Comparison of ENCODE assay signal across 10 cellular contexts in genomic region chr17:40534431-40535189, GRCh38. TPM values are rescaled to one million over a fixed set of nuclear protein-coding genes. Genes with fewer than 3 reads are reported as not detected.
DNase-seq lines count a peak whose midpoint lies in the region; ATAC-seq and TF ChIP-seq lines count a peak whose summit lies in the region.
"Had no signal": no experiment of that assay in that cellular context is flagged by ENCODE, and none has a peak within 500 bp of the region (broad histone marks: within the 10 kb centered on the region; RNA-seq: fewer than 3 reads in every experiment).

No MANE protein-coding gene starts in this region.

- TF ChIP-seq CTCF in fibroblast of mammary gland (conservative IDR thresholded peaks at IDR 0.05; ENCODE audit: control insufficient read depth, insufficient read depth, low read depth, low read length): no peak

- no peaks in the 10 kb centered on the region for H3K27me3 ChIP-seq in skeletal muscle tissue (ENCODE audit: control insufficient read depth in 3 of 3, insufficient read depth in 3 of 3, low read length in 3 of 3)
- H3K27me3 ChIP-seq: pancreas had no signal

- H3K4me1 Mint-ChIP-seq in activated CD4-positive, alpha-beta T cell treated with anti-CD3 and anti-CD28 coated beads for 36 hours: peaks cover 92% of the 10 kb centered on the region

- POLR2A ChIA-PET in activated CD4-positive, alpha-beta T cell treated with anti-CD3 and anti-CD28 coated beads for 36 hours (lab: Charles Lee): interaction anchor here (1.2 to 5.0 kb wide), 2 partner anchors 26 to 172 kb away, joined by 4 to 42 read pairs; no protein-coding TSS in a partner anchor

- no peaks in the 10 kb centered on the region for H3K27me3 Mint-ChIP-seq in activated CD4-positive, alpha-beta T cell treated with anti-CD3 and anti-CD28 coated beads for 36 hours

- H3K4me3 ChIP-seq in SK-N-MC (no peak overlapping the region), fibroblast of mammary gland (ENCODE audit: control insufficient read depth, low read depth, low read length) (no peak overlapping the region), skeletal muscle tissue (ENCODE audit: low read length in 3 of 3) (no peak overlapping the region)
- H3K4me3 ChIP-seq: pancreas had no signal

- H3K9me3 ChIP-seq in SK-N-MC (ENCODE audit: low read depth, low read length): no peaks in the 10 kb centered on the region
- no peaks in the 10 kb centered on the region for H3K9me3 ChIP-seq in skeletal muscle tissue (ENCODE audit: control insufficient read depth in 3 of 3, low read length in 3 of 3)
- H3K9me3 ChIP-seq: pancreas had no signal

- H3K27ac Mint-ChIP-seq in activated CD4-positive, alpha-beta T cell treated with anti-CD3 and anti-CD28 coated beads for 36 hours: peak overlapping the region; percentile 86

- CTCF ChIA-PET in activated CD4-positive, alpha-beta T cell treated with anti-CD3 and anti-CD28 coated beads for 36 hours (lab: Charles Lee): interaction anchor here (0.6 to 20.3 kb wide), 24 partner anchors 8 to 232 kb away, joined by 3 to 403 read pairs (median 4); partner anchors contain the start of genes IGFBP4 and TOP2A

- H3K36me3 ChIP-seq in SK-N-MC (ENCODE audit: insufficient read depth, low read length) (no peaks in the 10 kb centered on the region), skeletal muscle tissue (ENCODE audit: control insufficient read depth in 3 of 3, insufficient read depth in 3 of 3, low read length in 3 of 3) (no peaks in the 10 kb centered on the region)
- H3K36me3 ChIP-seq: pancreas had no signal

- H3K9ac ChIP-seq in SK-N-MC (ENCODE audit: insufficient read length) (no peak overlapping the region), skeletal muscle tissue (ENCODE audit: low read depth in 1 of 3, low read length in 3 of 3) (no peak overlapping the region)

- H3K4me1 ChIP-seq in skeletal muscle tissue (ENCODE audit: control insufficient read depth in 3 of 3, insufficient read depth in 3 of 3, low read length in 3 of 3): peaks cover 51 to 56% (median 56%) of the 10 kb centered on the region in 3 donors

- no peak for DNase-seq in activated CD4-positive, alpha-beta T cell treated with anti-CD3 and anti-CD28 coated beads for 36 hours
- DNase-seq in activated CD4-positive, alpha-beta T cell treated with anti-CD3 and anti-CD28 coated beads, Interleukin-2, amount 50 U/mL, for 1 hour: no peak
- no peak for DNase-seq in SK-N-MC (ENCODE audit: low read depth, low spot score)
- peak; percentile 40 for DNase-seq in fibroblast of mammary gland (ENCODE audit: low read depth)
- DNase-seq in NCI-H510A (lab: John Stamatoyannopoulos, UW): no peak
- DNase-seq: SHP77 treated with DMSO at 0.1 percent for 48 hours had no signal

- no peaks in the 10 kb centered on the region for H3K9me3 Mint-ChIP-seq in activated CD4-positive, alpha-beta T cell treated with anti-CD3 and anti-CD28 coated beads for 36 hours (ENCODE audit: low read depth)

- no peak for ATAC-seq in activated CD4-positive, alpha-beta T cell treated with anti-CD3 and anti-CD28 coated beads for 36 hours
- ATAC-seq in HG02763 (IDR thresholded peaks at IDR 0.05; ENCODE audit: unreplicated experiment): no peak
- ATAC-seq in HG02798 (IDR thresholded peaks at IDR 0.05; ENCODE audit: poor library complexity, unreplicated experiment): no peak
- ATAC-seq: pancreas had no signal

- peak overlapping the region; percentile 69 for H3K27ac ChIP-seq in SK-N-MC
- peak overlapping the region; percentile 42 for H3K27ac ChIP-seq in skeletal muscle tissue (ENCODE audit: low read depth, low read length)
- H3K27ac ChIP-seq: pancreas had no signal

- peaks cover 7% of the 10 kb centered on the region for H3K36me3 Mint-ChIP-seq in activated CD4-positive, alpha-beta T cell treated with anti-CD3 and anti-CD28 coated beads for 36 hours (ENCODE audit: low read depth)

- intact Hi-C loops in activated CD4-positive, alpha-beta T cell treated with anti-CD3 and anti-CD28 coated beads for 36 hours (cut with DNase I, micrococcal nuclease): no loop called here

- H3K4me3 Mint-ChIP-seq in activated CD4-positive, alpha-beta T cell treated with anti-CD3 and anti-CD28 coated beads for 36 hours: peak overlapping the region; percentile 60

RNA-seq across cellular contexts. Expression of gene CCR7, which starts 30.7 kb away (rescaled TPM):
- 100 to 1,000 TPM; 325 to 389 TPM for total RNA-seq in activated CD4-positive, alpha-beta T cell treated with anti-CD3 and anti-CD28 coated beads for 36 hours
- total RNA-seq in skeletal muscle tissue: 1.0 TPM

RNA-seq across cellular contexts. Expression of gene TNS4, which starts 33.2 kb away (rescaled TPM):
- 10 to 100 TPM; 10.8 to 12.8 TPM for total RNA-seq in activated CD4-positive, alpha-beta T cell treated with anti-CD3 and anti-CD28 coated beads for 36 hours
- total RNA-seq in skeletal muscle tissue: not detected

Comparison
In these comparisons a context has a peak if more than half of its experiments do, and no peak if none do; other contexts are left out.
1. RNA of gene CCR7, which starts 30.7 kb away (total RNA-seq): 325 to 389 TPM in activated CD4-positive, alpha-beta T cell treated with anti-CD3 and anti-CD28 coated beads for 36 hours; 1.0 TPM in skeletal muscle tissue (single experiment); every median in the first group is over 100 times any median in the second.
2. RNA of gene TNS4, which starts 33.2 kb away (total RNA-seq): 10.8 to 12.8 TPM in activated CD4-positive, alpha-beta T cell treated with anti-CD3 and anti-CD28 coated beads for 36 hours; not detected in skeletal muscle tissue (single experiment); every median in the first group is over 10 times any median in the second.